ENCODE assay signal across 8 cellular contexts in genomic region chr18:5543854-5544389, GRCh38. TPM values are rescaled to one million over a fixed set of nuclear protein-coding genes. Genes with fewer than 3 reads are reported as not detected.
DNase-seq lines count a peak whose midpoint lies in the region; ATAC-seq and TF ChIP-seq lines count a peak whose summit lies in the region.

EPB41L3 (minus strand) TSS chr18:5543997; CDS start chr18:5489183, 54,814 bp downstream.

- no peaks in the 10 kb centered on the region for H3K36me3 Mint-ChIP-seq in activated B cell treated with CpG ODN at 0.5 μM for 24 hours (ENCODE audit: low read depth)
- no peaks in the 10 kb centered on the region for H3K36me3 Mint-ChIP-seq in neural progenitor cell

- peak within 1 kb of the TSS; percentile 99 for H3K4me2 ChIP-seq in neural progenitor cell

- DNase-seq in HFF-Myc (ENCODE audit: extremely low read depth, low read depth): no peak
- no peak for DNase-seq in activated B cell treated with CpG ODN at 0.5 μM for 24 hours
- DNase-seq in glomerular visceral epithelial cell (ENCODE audit: extremely low spot score): peak; percentile 65
- peak; percentile 55 for DNase-seq in neural progenitor cell (ENCODE audit: low spot score)
- DNase-seq in RWPE1 (ENCODE audit: low spot score): no peak
- DNase-seq in SW 1271 (lab: John Stamatoyannopoulos, UW): no peak

- no peak for ATAC-seq in activated B cell treated with CpG ODN at 0.5 μM for 24 hours (ENCODE audit: low read depth)
- ATAC-seq in GM18498 (IDR thresholded peaks at IDR 0.05; ENCODE audit: unreplicated experiment): no peak
- ATAC-seq in HG02973 (IDR thresholded peaks at IDR 0.05; ENCODE audit: unreplicated experiment): no peak

- peaks cover 42% of the 10 kb centered on the region for H3K27me3 Mint-ChIP-seq in activated B cell treated with CpG ODN at 0.5 μM for 24 hours
- H3K27me3 Mint-ChIP-seq in neural progenitor cell (ENCODE audit: insufficient read depth, low read depth): peaks cover 8% of the 10 kb centered on the region

- H3K27me3 ChIP-seq in neural progenitor cell: peaks cover 83% of the 10 kb centered on the region

- intact Hi-C loops in activated B cell treated with CpG ODN at 0.5 μM for 24 hours (cut with micrococcal nuclease): no loop called here

- H3K9me3 ChIP-seq in neural progenitor cell (ENCODE audit: low read depth): no peaks in the 10 kb centered on the region

- H3K27ac ChIP-seq in neural progenitor cell (no peak within 1 kb of the TSS), RWPE1 (no peak within 1 kb of the TSS)

- POLR2A ChIA-PET in activated B cell treated with CpG ODN at 0.5 μM for 24 hours (lab: Charles Lee): no interaction called here
- POLR2A ChIA-PET in RWPE1 (lab: Yijun Ruan, JAX; ENCODE audit: low non-redundant PET): no interaction called here

- H3K4me3 ChIP-seq in HFF-Myc (replicated peaks; ENCODE audit: low read depth, low read length) (peak within 1 kb of the TSS; percentile 64), neural progenitor cell (peak within 1 kb of the TSS; percentile 78)

- CTCF ChIA-PET in activated B cell treated with CpG ODN at 0.5 μM for 24 hours (lab: Charles Lee): no interaction called here
- CTCF ChIA-PET in RWPE1 (lab: Yijun Ruan, JAX): no interaction called here

- H2AFZ ChIP-seq in neural progenitor cell (replicated peaks): peak within 1 kb of the TSS; percentile 96

- H3K4me1 ChIP-seq in neural progenitor cell: peaks cover 7% of the 10 kb centered on the region

- no peak within 1 kb of the TSS for H3K9ac ChIP-seq in neural progenitor cell

- no peaks in the 10 kb centered on the region for H3K9me3 Mint-ChIP-seq in activated B cell treated with CpG ODN at 0.5 μM for 24 hours
- no peaks in the 10 kb centered on the region for H3K9me3 Mint-ChIP-seq in neural progenitor cell

- no peaks in the 10 kb centered on the region for H3K79me2 ChIP-seq in neural progenitor cell (ENCODE audit: low read depth)

- peaks cover 12% of the 10 kb centered on the region for H4K20me1 ChIP-seq in neural progenitor cell (ENCODE audit: low read depth)

- TF ChIP-seq CTCF in HFF-Myc (IDR thresholded peaks at IDR 0.05; ENCODE audit: low read depth, low read length, missing control alignments) (no peak), activated B cell treated with CpG ODN at 0.5 μM for 24 hours (IDR thresholded peaks at IDR 0.05) (no peak), neural progenitor cell (IDR thresholded peaks at IDR 0.05) (no peak), RWPE1 (conservative IDR thresholded peaks at IDR 0.05; ENCODE audit: low read depth) (no peak)

- peaks cover 9% of the 10 kb centered on the region for H3F3A ChIP-seq in neural progenitor cell (ENCODE audit: low read depth)

- H3K4me1 Mint-ChIP-seq in activated B cell treated with CpG ODN at 0.5 μM for 24 hours (peaks cover 9% of the 10 kb centered on the region), neural progenitor cell (peaks cover 26% of the 10 kb centered on the region)

- no peaks in the 10 kb centered on the region for H3K36me3 ChIP-seq in neural progenitor cell

- no peak within 1 kb of the TSS for H3K27ac Mint-ChIP-seq in activated B cell treated with CpG ODN at 0.5 μM for 24 hours
- no peak within 1 kb of the TSS for H3K27ac Mint-ChIP-seq in neural progenitor cell

- peak within 1 kb of the TSS; percentile 50 for H3K4me3 Mint-ChIP-seq in activated B cell treated with CpG ODN at 0.5 μM for 24 hours
- peak within 1 kb of the TSS; percentile 90 for H3K4me3 Mint-ChIP-seq in neural progenitor cell

RNA-seq across cellular contexts. Expression of gene EPB41L3, which starts in this region (rescaled TPM):
- total RNA-seq in activated B cell treated with CpG ODN at 0.5 μM for 24 hours (0.34 and 0.73 TPM in 2 replicates), neural progenitor cell (ENCODE audit: low replicate concordance) (1.7 and 8.6 TPM in 2 replicates)

Comparison
In these comparisons a context has a peak if more than half of its experiments do, and no peak if none do; other contexts are left out.
1. DNase-seq: peak in glomerular visceral epithelial cell (single experiment) and neural progenitor cell (single experiment); none in HFF-Myc (single experiment), activated B cell treated with CpG ODN at 0.5 μM for 24 hours (single experiment), RWPE1 (single experiment) and SW 1271 (0 of 2).